In the genomic region with DNA sequence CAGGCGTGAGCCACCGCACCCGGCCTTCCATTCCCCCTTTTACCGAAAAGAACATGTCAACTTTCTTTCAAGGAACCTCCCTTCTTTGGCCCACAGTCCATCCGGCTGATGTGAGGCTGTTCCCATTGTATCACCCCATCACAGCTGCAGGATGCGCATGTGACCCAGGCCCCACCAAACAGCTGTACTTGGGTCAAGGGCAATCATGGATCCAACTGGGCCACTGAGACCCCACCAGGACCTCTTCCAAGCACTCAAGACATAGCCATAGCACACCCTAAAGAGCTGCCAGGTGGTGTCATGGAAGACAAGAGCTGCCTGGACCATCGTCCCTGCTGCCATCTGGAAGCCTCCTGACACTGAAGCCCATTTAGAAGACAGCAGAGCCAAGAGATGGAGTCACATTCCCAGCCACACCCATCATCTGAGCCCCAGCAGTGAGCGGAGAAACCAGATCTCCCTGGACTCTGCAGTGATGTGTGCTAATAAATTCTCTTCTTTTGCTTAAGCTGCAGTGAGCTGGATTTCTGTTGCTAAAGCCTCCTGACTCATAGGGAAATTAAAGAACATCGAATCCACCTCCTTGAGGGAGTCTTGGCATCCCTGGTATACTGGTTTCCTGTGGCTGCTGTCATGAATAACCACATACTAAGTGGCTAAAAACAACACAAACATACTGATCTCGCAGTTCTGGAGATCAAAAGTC, we compare ENCODE assay signal across 19 cellular contexts.
A peak's percentile ranks its signal among the peaks of the same experiment; 100 is the strongest.
DNase-seq lines count a peak whose midpoint lies in the region; ATAC-seq, FAIRE-seq and TF ChIP-seq lines count a peak whose summit lies in the region.
"Had no signal": no experiment of that assay in that cellular context is flagged by ENCODE, and none has a peak within 500 bp of the region (broad histone marks: within the 10 kb centered on the region; RNA-seq: fewer than 3 reads in every experiment).

No MANE protein-coding gene starts in this region.

- CTCF ChIA-PET in PC-3 (lab: Charles Lee) (interaction anchor here (0.5 to 0.6 kb wide), 2 partner anchors 160 to 531 kb away, joined by 3 read pairs; no protein-coding TSS in a partner anchor), HepG2 (lab: Yijun Ruan, JAX; ENCODE audit: low intra/inter-chr PET ratio, low total read pairs) (no interaction called here)

- no peak for TF ChIP-seq RAD21 in HepG2 (CRISPR knock-in tag; IDR thresholded peaks at IDR 0.05)

- no peaks in the 10 kb centered on the region for H3K27me3 ChIP-seq in PC-3 (ENCODE audit: low read length)
- no peaks in the 10 kb centered on the region for H3K27me3 ChIP-seq in upper lobe of left lung
- 0 out of 5 replicates have a peak, but pooled peaks cover 0 to 3% of the 10 kb centered on the region in 2 experiments for H3K27me3 ChIP-seq in HepG2 (ENCODE audit: control insufficient read depth in 1 of 2, insufficient read depth in 2 of 2, low read length in 2 of 2)

- intact Hi-C loops in PC-3 (cut with micrococcal nuclease), result no loop called here
- intact Hi-C loops in HepG2 (cut with micrococcal nuclease; ENCODE audit: unreplicated experiment), result no loop called here

- H3K9me3 ChIP-seq in PC-3 (ENCODE audit: low read length) (no peaks in the 10 kb centered on the region), upper lobe of left lung (no peaks in the 10 kb centered on the region), HepG2 (ENCODE audit: low read length) (no peaks in the 10 kb centered on the region)
- H3K9me3 ChIP-seq: HAP-1, thoracic aorta had no signal

- peak overlapping the region; percentile 81 for H3K27ac ChIP-seq in PC-3 (ENCODE audit: low read length)
- no peak overlapping the region for H3K27ac ChIP-seq in upper lobe of left lung
- H3K27ac ChIP-seq in HepG2 (ENCODE audit: extremely low read length, insufficient read depth, low read length), result no peak overlapping the region
- H3K27ac ChIP-seq: KMS-11, thoracic aorta had no signal

- no peak for TF ChIP-seq EP300 in upper lobe of left lung (IDR thresholded peaks at IDR 0.05)
- TF ChIP-seq EP300 in HepG2 (IDR thresholded peaks at IDR 0.05; ENCODE audit: low read depth in 2 of 2, low read length in 2 of 2), result no peak
- TF ChIP-seq EP300 in HepG2 (CRISPR knock-in tag; IDR thresholded peaks at IDR 0.05; ENCODE audit: borderline replicate concordance), result no peak

- H3K9ac ChIP-seq in PC-3 (ENCODE audit: low read length), result peak overlapping the region; percentile 16; the same call in 1 of the 2 replicates
- H3K9ac ChIP-seq in HepG2 (ENCODE audit: insufficient read depth, low read depth, low read length), result no peak overlapping the region
- H3K9ac ChIP-seq: KMS-11 had no signal

- H3K4me3 ChIP-seq in PC-3 (ENCODE audit: low read length) (no peak overlapping the region), upper lobe of left lung (no peak overlapping the region), HepG2 (replicated peaks in 1 of 3; ENCODE audit: insufficient read depth in 1 of 3, low read depth in 2 of 3, low read length in 3 of 3) (no peak overlapping the region)
- H3K4me3 ChIP-seq: HAP-1, thoracic aorta had no signal

- TF ChIP-seq CTCF in PC-3 (conservative IDR thresholded peaks at IDR 0.05; ENCODE audit: low read depth, low read length) (no peak), upper lobe of left lung (IDR thresholded peaks at IDR 0.05) (no peak), HepG2 (CRISPR knock-in tag; IDR thresholded peaks at IDR 0.05) (no peak)

- peaks cover 6% of the 10 kb centered on the region for H3F3A ChIP-seq in PC-3 (ENCODE audit: low read length, unreplicated experiment)

- POLR2A ChIA-PET in PC-3 (lab: Charles Lee; ENCODE audit: unreplicated experiment), result no interaction called here
- POLR2A ChIA-PET in HepG2 (lab: Yijun Ruan, JAX), result no interaction called here

- H2AFZ ChIP-seq in PC-3 (ENCODE audit: low read length) (0 out of 2 replicates have a peak overlapping the region, but pooled peaks have one; percentile 6), HepG2 (ENCODE audit: low read length) (no peak overlapping the region)

- H3K79me2 ChIP-seq in PC-3 (ENCODE audit: low read length) (no peaks in the 10 kb centered on the region), HepG2 (ENCODE audit: insufficient read depth, low read length) (no peaks in the 10 kb centered on the region)

- H3K9me2 ChIP-seq in PC-3 (replicated peaks; ENCODE audit: low read length), result no peaks in the 10 kb centered on the region

- peak; percentile 14 for DNase-seq in SIG-M5 treated with dmso at 0.1 percent for 504 hours (lab: John Stamatoyannopoulos, UW; ENCODE audit: unreplicated experiment)
- no peak for DNase-seq in SIG-M5 (lab: John Stamatoyannopoulos, UW)
- DNase-seq in PC-3, result peak; percentile 94
- peak; percentile 68 for DNase-seq in fibroblast of gingiva (ENCODE audit: low read depth)
- DNase-seq in upper lobe of left lung, result no peak
- DNase-seq in activated CD4-positive, CD25-positive, alpha-beta regulatory T cell (lab: John Stamatoyannopoulos, UW), result no peak
- DNase-seq in HepG2 (ENCODE audit: low spot score), result no peak
- DNase-seq in NCI-H446 (lab: John Stamatoyannopoulos, UW), result no peak
- DNase-seq: activated CD4-positive, alpha-beta T cell treated with anti-CD3 and anti-CD28 coated beads, Interleukin-2, amount 10 ng/mL, durations not matched to agents 7 days and 5 days; activated gamma-delta T cell treated with Interleukin-2 at 50 U/mL for 16 hours; amniotic stem cell; CD4-positive, alpha-beta memory T cell; effector memory CD8-positive, alpha-beta T cell; nephron progenitor cell had no signal

- ATAC-seq in PC-3, result peak; percentile 98
- peak; percentile 4 to 60 for ATAC-seq in upper lobe of left lung (ENCODE audit: low FRiP score in 2 of 2)
- ATAC-seq in HepG2, result no peak
- ATAC-seq: effector memory CD8-positive, alpha-beta T cell; SK-N-SH treated with all-trans-retinoic acid at 6 μM for 48 hours had no signal

- H4K20me1 ChIP-seq in PC-3 (ENCODE audit: low read length) (no peaks in the 10 kb centered on the region; the same call in 1 of the 2 replicates), HepG2 (ENCODE audit: insufficient read depth, low read length) (no peaks in the 10 kb centered on the region)

- H3K36me3 ChIP-seq in PC-3 (ENCODE audit: low read depth, low read length) (no peaks in the 10 kb centered on the region), upper lobe of left lung (no peaks in the 10 kb centered on the region), HepG2 (replicated peaks in 1 of 2; ENCODE audit: control insufficient read depth in 1 of 2, insufficient read depth in 2 of 2, low read length in 2 of 2) (no peaks in the 10 kb centered on the region)
- H3K36me3 ChIP-seq: HAP-1, thoracic aorta had no signal

- TF ChIP-seq POLR2A in upper lobe of left lung (IDR thresholded peaks at IDR 0.05) (no peak), HepG2 (IDR thresholded peaks at IDR 0.05; ENCODE audit: insufficient read depth in 1 of 2, low read depth in 2 of 2, low read length in 2 of 2) (no peak)

- BruUV-seq in PC-3 (replicated peaks; lab: Mats Ljungman, UMichigan) (no TSS peak), HepG2 (replicated peaks; lab: Mats Ljungman, UMichigan) (no TSS peak)

- 89 to 92% methylated on average over 8 to 10 of the region's 10 CpGs for WGBS in upper lobe of left lung, 2 donors
- WGBS in HepG2 (ENCODE audit: low lambda C conversion rate), result 34% methylated on average over 9 of the region's 10 CpGs

- peak overlapping the region; percentile 74 for H3K4me2 ChIP-seq in PC-3 (ENCODE audit: low read length)
- H3K4me2 ChIP-seq in HepG2 (ENCODE audit: low read depth, low read length), result no peak overlapping the region
- H3K4me2 ChIP-seq: KMS-11 had no signal

- H3K4me1 ChIP-seq in PC-3 (ENCODE audit: insufficient read depth, low read length), result peaks cover 28% of the 10 kb centered on the region
- H3K4me1 ChIP-seq in upper lobe of left lung, result no peaks in the 10 kb centered on the region
- no peaks in the 10 kb centered on the region for H3K4me1 ChIP-seq in HepG2 (ENCODE audit: insufficient read depth, low read length)
- H3K4me1 ChIP-seq: HAP-1 had no signal

- no peak for FAIRE-seq in HepG2 (lab: Jason Lieb, UNC)
- FAIRE-seq: A204.1 had no signal

- in situ Hi-C loops in HepG2 (cut with HindIII; ENCODE audit: extremely low pct_ligation_motif_present, low pct_unique_long_range_greater_than_20kb), result no loop called here

TF ChIP-seq in HepG2, 621 proteins besides CTCF, POLR2A, EP300 and RAD21 (continues in another document):
- TF ChIP-seq AHDC1 (CRISPR knock-in tag; IDR thresholded peaks at IDR 0.05; ENCODE audit: borderline replicate concordance) (no peak), SIN3A (IDR thresholded peaks at IDR 0.05; ENCODE audit: borderline replicate concordance, low read depth, low read length) (no peak)

Comparison
In these comparisons a context has a peak if more than half of its experiments do, and no peak if none do; other contexts are left out.
1. DNase-seq: peak in SIG-M5 treated with dmso at 0.1 percent for 504 hours (single experiment), PC-3 (single experiment) and fibroblast of gingiva (single experiment); none in SIG-M5 (single experiment), upper lobe of left lung (0 of 2), activated CD4-positive, CD25-positive, alpha-beta regulatory T cell (0 of 4), HepG2 (single experiment) and NCI-H446 (0 of 2).